In genomic region chr20:17594443-17594842, GRCh38 we compare ENCODE assay signal across 14 cellular contexts. TPM values are rescaled to one million over a fixed set of nuclear protein-coding genes. Genes with fewer than 3 reads are reported as not detected.
DNase-seq lines count a peak whose midpoint lies in the region; ATAC-seq and TF ChIP-seq lines count a peak whose summit lies in the region.
"Had no signal": no experiment of that assay in that cellular context is flagged by ENCODE, and none has a peak within 500 bp of the region (broad histone marks: within the 10 kb centered on the region; RNA-seq: fewer than 3 reads in every experiment).

No MANE protein-coding gene starts in this region.

- no peaks in the 10 kb centered on the region for H3K27me3 Mint-ChIP-seq in mesothelial cell of epicardium (ENCODE audit: low read depth)
- H3K27me3 Mint-ChIP-seq: activated naive CD4-positive, alpha-beta T cell treated with anti-CD3 and anti-CD28 coated beads, Interleukin-2, amount 50 U/mL, for 24 hours; natural killer cell treated with Interleukin-12 subunit alpha and Interleukin-12 subunit beta and Interleukin-15 and Interleukin-18, amount 100 ng/mL, for 72 hours had no signal

- H3K4me3 Mint-ChIP-seq in mesothelial cell of epicardium: no peak overlapping the region
- H3K4me3 Mint-ChIP-seq: activated naive CD4-positive, alpha-beta T cell treated with anti-CD3 and anti-CD28 coated beads, Interleukin-2, amount 50 U/mL, for 24 hours; natural killer cell treated with Interleukin-12 subunit alpha and Interleukin-12 subunit beta and Interleukin-15 and Interleukin-18, amount 100 ng/mL, for 72 hours had no signal

- TF ChIP-seq CTCF in RWPE1 (conservative IDR thresholded peaks at IDR 0.05; ENCODE audit: low read depth) (no peak), fibroblast of mammary gland (conservative IDR thresholded peaks at IDR 0.05; ENCODE audit: control insufficient read depth, insufficient read depth, low read depth, low read length) (no peak), mesothelial cell of epicardium (IDR thresholded peaks at IDR 0.05; ENCODE audit: unreplicated experiment) (no peak)

- POLR2A ChIA-PET in RWPE1 (lab: Yijun Ruan, JAX; ENCODE audit: low non-redundant PET): interaction anchor here (1.1 kb wide), 1 partner anchor 24 kb away, joined by 3 read pairs; no protein-coding TSS in a partner anchor

- ATAC-seq in GM19351 (IDR thresholded peaks at IDR 0.05; ENCODE audit: unreplicated experiment): no peak
- ATAC-seq in HG02571 (IDR thresholded peaks at IDR 0.05; ENCODE audit: unreplicated experiment): no peak
- no peak for ATAC-seq in GM19467 (IDR thresholded peaks at IDR 0.05; ENCODE audit: unreplicated experiment)
- ATAC-seq: natural killer cell treated with Interleukin-12 subunit alpha and Interleukin-12 subunit beta and Interleukin-15 and Interleukin-18, amount 100 ng/mL, for 72 hours; Panc1 had no signal

- H3K4me3 ChIP-seq in fibroblast of mammary gland (ENCODE audit: control insufficient read depth, low read depth, low read length): no peak overlapping the region
- H3K4me3 ChIP-seq: BLaER1 treated with 17β-estradiol and CSF1 and Interleukin-3, amounts not matched to agents 10 nM and 100 nM had no signal

- H3K27ac Mint-ChIP-seq in mesothelial cell of epicardium: peak overlapping the region; percentile 82
- H3K27ac Mint-ChIP-seq: activated naive CD4-positive, alpha-beta T cell treated with anti-CD3 and anti-CD28 coated beads, Interleukin-2, amount 50 U/mL, for 24 hours; natural killer cell treated with Interleukin-12 subunit alpha and Interleukin-12 subunit beta and Interleukin-15 and Interleukin-18, amount 100 ng/mL, for 72 hours had no signal

- CTCF ChIA-PET in RWPE1 (lab: Yijun Ruan, JAX): interaction anchor here (0.6 to 1.3 kb wide), 2 partner anchors 12 to 1839 kb away, joined by 3 read pairs; no protein-coding TSS in a partner anchor

- peaks cover 55% of the 10 kb centered on the region for H3K4me1 Mint-ChIP-seq in mesothelial cell of epicardium

- peaks cover 11% of the 10 kb centered on the region for H3K9me3 Mint-ChIP-seq in mesothelial cell of epicardium
- H3K9me3 Mint-ChIP-seq: activated naive CD4-positive, alpha-beta T cell treated with anti-CD3 and anti-CD28 coated beads, Interleukin-2, amount 50 U/mL, for 24 hours; natural killer cell treated with Interleukin-12 subunit alpha and Interleukin-12 subunit beta and Interleukin-15 and Interleukin-18, amount 100 ng/mL, for 72 hours had no signal

- peaks cover 12% of the 10 kb centered on the region for H3K36me3 Mint-ChIP-seq in mesothelial cell of epicardium

- DNase-seq in AG08395 (ENCODE audit: low spot score) (peak; percentile 34), RWPE1 (ENCODE audit: low spot score) (peak; percentile 48), fibroblast of mammary gland (ENCODE audit: low read depth) (peak; percentile 50), mesothelial cell of epicardium (ENCODE audit: low spot score in 2 of 2, unreplicated experiment in 2 of 2) (no peak), NCI-H524 (lab: John Stamatoyannopoulos, UW) (no peak)
- DNase-seq: NCI-H1092 treated with DMSO at 0.1 percent for 48 hours; stimulated activated CD4-positive, alpha-beta T cell treated with anti-CD3 and anti-CD28 coated beads, Interleukin-4, amount 100 ng/mL, for 4 hours had no signal

- no peak overlapping the region for H3K27ac ChIP-seq in RWPE1
- H3K27ac ChIP-seq: BLaER1 treated with 17β-estradiol and CSF1 and Interleukin-3, amounts not matched to agents 10 nM and 100 nM had no signal

RNA-seq across cellular contexts. Expression of gene DSTN, which starts 24.6 kb away (rescaled TPM):
- 192 to 199 TPM (median 193 TPM) in 3 replicates for total RNA-seq in mesothelial cell of epicardium

Comparison
In these comparisons a context has a peak if more than half of its experiments do, and no peak if none do; other contexts are left out.
1. DNase-seq: peak in AG08395 (single experiment), RWPE1 (single experiment) and fibroblast of mammary gland (single experiment); none in mesothelial cell of epicardium (0 of 2) and NCI-H524 (0 of 2).